In genomic region chr4:123312951-123313592, GRCh38 we compare ENCODE assay signal across 19 cellular contexts.
"Had no signal": no experiment of that assay in that cellular context is flagged by ENCODE, and none has a peak within 500 bp of the region (broad histone marks: within the 10 kb centered on the region; RNA-seq: fewer than 3 reads in every experiment).

No MANE protein-coding gene starts in this region.

- H3K4me3 ChIP-seq: ascending aorta, esophagus squamous epithelium, psoas muscle, suprapubic skin, transverse colon had no signal

- H3K36me3 ChIP-seq: ascending aorta, suprapubic skin, transverse colon had no signal

- H3K9me3 Mint-ChIP-seq: natural killer cell had no signal

- H3K27me3 Mint-ChIP-seq: stimulated activated naive CD8-positive, alpha-beta T cell treated with anti-CD3 and anti-CD28 coated beads, Interleukin-15, amount 100 ng/mL, for 72 hours had no signal

- DNase-seq: activated CD4-positive, alpha-beta T cell treated with anti-CD3 and anti-CD28 coated beads, Interleukin-2, amount 50 U/mL, for 1 hour; activated CD8-positive, alpha-beta memory T cell treated with anti-CD3 and anti-CD28 coated beads, Interleukin-2, amount 50 U/mL, for 48 hours; activated effector memory CD4-positive, alpha-beta T cell treated with Interleukin-2 at 50 U/mL for 16 hours; activated naive CD4-positive, alpha-beta T cell treated with anti-CD3 and anti-CD28 coated beads, Interleukin-2, amount 50 U/mL, for 16 hours; activated T-cell treated with anti-CD3 and anti-CD28 coated beads, Interleukin-2, amount 50 U/mL, for 48 hours; effector CD4-positive, alpha-beta T cell; esophagus squamous epithelium; natural killer cell; psoas muscle; right cardiac atrium; small intestine; stimulated activated CD4-positive, alpha-beta T cell treated with anti-CD3 and anti-CD28 coated beads, Interleukin-15, amount 100 ng/mL, for 24 hours; stimulated activated CD4-positive, alpha-beta T cell treated with anti-CD3 and anti-CD28 coated beads, Interleukin-2, amount 100 ng/mL, for 48 hours; stimulated activated naive CD8-positive, alpha-beta T cell treated with anti-CD3 and anti-CD28 coated beads, Interleukin-15, amount 100 ng/mL, for 72 hours; T1000; transverse colon had no signal

- ATAC-seq: activated CD4-positive, CD25-positive, alpha-beta regulatory T cell treated with anti-CD3 and anti-CD28 coated beads, Interleukin-2, amount 50 U/mL, for 24 hours; natural killer cell; psoas muscle; right cardiac atrium; stimulated activated naive CD8-positive, alpha-beta T cell treated with anti-CD3 and anti-CD28 coated beads, Interleukin-15, amount 100 ng/mL, for 72 hours had no signal

- H3K4me1 ChIP-seq: ascending aorta, esophagus squamous epithelium, psoas muscle, suprapubic skin, transverse colon had no signal

- H3K4me3 Mint-ChIP-seq: natural killer cell; stimulated activated naive CD8-positive, alpha-beta T cell treated with anti-CD3 and anti-CD28 coated beads, Interleukin-15, amount 100 ng/mL, for 72 hours had no signal

- H3K27ac Mint-ChIP-seq: natural killer cell; stimulated activated naive CD8-positive, alpha-beta T cell treated with anti-CD3 and anti-CD28 coated beads, Interleukin-15, amount 100 ng/mL, for 72 hours had no signal

- H3K27me3 ChIP-seq: ascending aorta, esophagus squamous epithelium, suprapubic skin, transverse colon had no signal

- H3K4me1 Mint-ChIP-seq: natural killer cell; stimulated activated naive CD8-positive, alpha-beta T cell treated with anti-CD3 and anti-CD28 coated beads, Interleukin-15, amount 100 ng/mL, for 72 hours had no signal

- H3K9me3 ChIP-seq: ascending aorta, esophagus squamous epithelium, psoas muscle, suprapubic skin, transverse colon had no signal

- H3K36me3 Mint-ChIP-seq: natural killer cell had no signal

- H3K27ac ChIP-seq: ascending aorta, esophagus squamous epithelium, psoas muscle, suprapubic skin, transverse colon had no signal
